Comparison of ENCODE assay signal across 8 cellular contexts in genomic region chr3:37905987-37906674, GRCh38. TPM values are rescaled to one million over a fixed set of nuclear protein-coding genes. Genes with fewer than 3 reads are reported as not detected.
DNase-seq lines count a peak whose midpoint lies in the region; FAIRE-seq and TF ChIP-seq lines count a peak whose summit lies in the region.

No MANE protein-coding gene starts in this region.

- peak; percentile 53 for DNase-seq in EL
- peak; percentile 28 to 51 for DNase-seq in SJCRH30
- peak; percentile 67 to 84 for DNase-seq in foreskin fibroblast
- DNase-seq in renal cortical epithelial cell (ENCODE audit: low read depth): peak; percentile 47
- DNase-seq in activated T-cell treated with anti-CD3 and anti-CD28 coated beads, Interleukin-2, amount 50 U/mL, for 24 hours: no peak
- no peak for DNase-seq in GM19239 (ENCODE audit: insufficient read length, low spot score)
- no peak for DNase-seq in CD14-positive monocyte (ENCODE audit: low spot score)
- DNase-seq in NCI-H1417 (lab: John Stamatoyannopoulos, UW): no peak

- no peak overlapping the region for H3K27ac Mint-ChIP-seq in activated T-cell treated with anti-CD3 and anti-CD28 coated beads, Interleukin-2, amount 50 U/mL, for 24 hours
- H3K27ac Mint-ChIP-seq in CD14-positive monocyte: peak overlapping the region in 1 of 7 donors; percentile 33

- H3K4me1 Mint-ChIP-seq in activated T-cell treated with anti-CD3 and anti-CD28 coated beads, Interleukin-2, amount 50 U/mL, for 24 hours (ENCODE audit: low read depth): peaks cover 33% of the 10 kb centered on the region
- peaks cover 23% of the 10 kb centered on the region for H3K4me1 Mint-ChIP-seq in CD14-positive monocyte

- H3K27me3 Mint-ChIP-seq in activated T-cell treated with anti-CD3 and anti-CD28 coated beads, Interleukin-2, amount 50 U/mL, for 24 hours: no peaks in the 10 kb centered on the region
- H3K27me3 Mint-ChIP-seq in CD14-positive monocyte (ENCODE audit: low read depth in 3 of 3): no peaks in the 10 kb centered on the region

- FAIRE-seq in GM19239 (lab: Jason Lieb, UNC): no peak

- H3K9me3 Mint-ChIP-seq in activated T-cell treated with anti-CD3 and anti-CD28 coated beads, Interleukin-2, amount 50 U/mL, for 24 hours: no peaks in the 10 kb centered on the region
- H3K9me3 Mint-ChIP-seq in CD14-positive monocyte: no peaks in the 10 kb centered on the region

- H3K27ac ChIP-seq in SJCRH30: no peak overlapping the region

- TF ChIP-seq CTCF in foreskin fibroblast (IDR thresholded peaks at IDR 0.05; ENCODE audit: low read depth, low read length): no peak
- TF ChIP-seq CTCF in CD14-positive monocyte (IDR thresholded peaks at IDR 0.05): no peak

- intact Hi-C loops in CD14-positive monocyte (cut with micrococcal nuclease): no loop called here

- H3K4me3 ChIP-seq in SJCRH30 (no peak overlapping the region), foreskin fibroblast (ENCODE audit: low read depth in 1 of 2, low read length in 2 of 2) (no peak overlapping the region)

- no peaks in the 10 kb centered on the region for H3K27me3 ChIP-seq in SJCRH30

- H3K4me3 Mint-ChIP-seq in activated T-cell treated with anti-CD3 and anti-CD28 coated beads, Interleukin-2, amount 50 U/mL, for 24 hours: no peak overlapping the region
- no peak overlapping the region for H3K4me3 Mint-ChIP-seq in CD14-positive monocyte

- H3K36me3 ChIP-seq in SJCRH30: no peaks in the 10 kb centered on the region

- peaks cover 25% of the 10 kb centered on the region for H3K4me1 ChIP-seq in SJCRH30

- H3K9me3 ChIP-seq in SJCRH30 (replicated peaks): no peaks in the 10 kb centered on the region

- no peaks in the 10 kb centered on the region for H3K36me3 Mint-ChIP-seq in activated T-cell treated with anti-CD3 and anti-CD28 coated beads, Interleukin-2, amount 50 U/mL, for 24 hours (ENCODE audit: low read depth)
- no peaks in the 10 kb centered on the region for H3K36me3 Mint-ChIP-seq in CD14-positive monocyte

RNA-seq across cellular contexts. Expression of gene CTDSPL, which starts 44.5 kb away (rescaled TPM):
- 6.7 and 7.7 TPM in 2 replicates for total RNA-seq in SJCRH30 (2014; rRNA removed; shearing (Covaris generic))
- 29.2 and 43.4 TPM in 2 replicates for total RNA-seq in renal cortical epithelial cell
- under 1 TPM; 0.15 to 0.33 TPM for polyA plus RNA-seq in CD14-positive monocyte

Comparison
In these comparisons a context has a peak if more than half of its experiments do, and no peak if none do; other contexts are left out.
1. DNase-seq: peak in EL (single experiment), SJCRH30 (2 of 2), foreskin fibroblast (2 of 2) and renal cortical epithelial cell (single experiment); none in activated T-cell treated with anti-CD3 and anti-CD28 coated beads, Interleukin-2, amount 50 U/mL, for 24 hours (single experiment), GM19239 (single experiment), CD14-positive monocyte (single experiment) and NCI-H1417 (0 of 3).